1 cellular context compared by ENCODE assay signal in genomic region chr19:5150902-5151741, GRCh38.
TF ChIP-seq lines count a peak whose summit lies in the region.

No MANE protein-coding gene starts in this region.

TF ChIP-seq in GM23338, 12 proteins besides CTCF, POLR2A, EP300 and RAD21 (continued from another document):
- no peak for TF ChIP-seq ZNF462 (CRISPR knock-in tag; IDR thresholded peaks at IDR 0.05)
- TF ChIP-seq EZH2 (IDR thresholded peaks at IDR 0.05; ENCODE audit: low read depth, unreplicated experiment): no peak
- TF ChIP-seq ZNF114 (CRISPR knock-in tag; IDR thresholded peaks at IDR 0.05): no peak
- no peak for TF ChIP-seq REST (IDR thresholded peaks at IDR 0.05; ENCODE audit: unreplicated experiment)
